2 cellular contexts compared by ENCODE assay signal in the genomic region with DNA sequence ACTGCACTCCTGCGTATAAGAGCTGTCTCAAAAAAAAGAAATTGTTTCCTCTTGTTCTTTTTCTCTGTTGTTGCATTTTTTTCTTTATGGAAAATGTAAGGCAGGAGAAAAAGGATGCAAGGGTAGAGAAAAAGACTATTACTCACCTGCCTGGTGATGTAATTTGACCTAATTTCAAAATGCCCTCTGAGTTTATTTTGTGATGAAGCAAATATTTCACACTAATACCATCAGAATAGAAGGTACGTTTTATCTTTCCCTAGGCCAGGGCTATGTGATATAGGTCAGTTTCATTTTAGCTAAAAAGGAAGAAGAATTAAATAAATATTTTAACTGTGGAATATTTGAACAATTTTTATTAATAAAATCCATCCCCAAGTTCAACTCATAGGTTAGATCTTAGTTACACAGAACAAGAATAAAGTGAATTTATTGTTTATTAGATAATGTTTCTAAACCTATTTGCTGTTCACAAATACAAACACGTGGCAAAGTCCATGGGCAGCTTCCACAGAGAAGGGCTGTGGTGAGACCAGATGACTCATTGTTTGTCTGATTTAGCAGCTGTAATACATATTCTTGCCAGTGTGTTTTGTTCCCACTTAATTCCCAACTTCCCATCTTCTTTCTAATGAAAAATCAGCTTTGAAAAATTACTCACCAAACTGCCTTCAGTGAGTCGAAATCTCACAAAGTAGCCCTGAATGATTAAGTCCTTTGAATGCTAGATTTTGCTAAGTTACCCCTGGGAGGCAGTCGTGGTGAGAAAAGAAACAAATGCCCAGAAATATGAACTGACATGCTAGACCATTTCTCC.
TF ChIP-seq lines count a peak whose summit lies in the region.

No MANE protein-coding gene starts in this region.

TF ChIP-seq in K562, 482 proteins besides CTCF, POLR2A, EP300 and RAD21 (continues in another document):
- peak; percentile 94 for TF ChIP-seq FOSL1 (tag; conservative IDR thresholded peaks at IDR 0.05)
- TF ChIP-seq MNT (conservative IDR thresholded peaks at IDR 0.05) = peak in 1 of 2 experiments; percentile 40; a peak in 1 of 4 replicates
- TF ChIP-seq, protein P1, sequence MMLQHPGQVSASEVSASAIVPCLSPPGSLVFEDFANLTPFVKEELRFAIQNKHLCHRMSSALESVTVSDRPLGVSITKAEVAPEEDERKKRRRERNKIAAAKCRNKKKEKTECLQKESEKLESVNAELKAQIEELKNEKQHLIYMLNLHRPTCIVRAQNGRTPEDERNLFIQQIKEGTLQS (IDR thresholded peaks at IDR 0.05) = peak; percentile 74
- TF ChIP-seq, protein P1 (CRISPR knock-in tag; conservative IDR thresholded peaks at IDR 0.05) = no peak
- TF ChIP-seq, protein P2, sequence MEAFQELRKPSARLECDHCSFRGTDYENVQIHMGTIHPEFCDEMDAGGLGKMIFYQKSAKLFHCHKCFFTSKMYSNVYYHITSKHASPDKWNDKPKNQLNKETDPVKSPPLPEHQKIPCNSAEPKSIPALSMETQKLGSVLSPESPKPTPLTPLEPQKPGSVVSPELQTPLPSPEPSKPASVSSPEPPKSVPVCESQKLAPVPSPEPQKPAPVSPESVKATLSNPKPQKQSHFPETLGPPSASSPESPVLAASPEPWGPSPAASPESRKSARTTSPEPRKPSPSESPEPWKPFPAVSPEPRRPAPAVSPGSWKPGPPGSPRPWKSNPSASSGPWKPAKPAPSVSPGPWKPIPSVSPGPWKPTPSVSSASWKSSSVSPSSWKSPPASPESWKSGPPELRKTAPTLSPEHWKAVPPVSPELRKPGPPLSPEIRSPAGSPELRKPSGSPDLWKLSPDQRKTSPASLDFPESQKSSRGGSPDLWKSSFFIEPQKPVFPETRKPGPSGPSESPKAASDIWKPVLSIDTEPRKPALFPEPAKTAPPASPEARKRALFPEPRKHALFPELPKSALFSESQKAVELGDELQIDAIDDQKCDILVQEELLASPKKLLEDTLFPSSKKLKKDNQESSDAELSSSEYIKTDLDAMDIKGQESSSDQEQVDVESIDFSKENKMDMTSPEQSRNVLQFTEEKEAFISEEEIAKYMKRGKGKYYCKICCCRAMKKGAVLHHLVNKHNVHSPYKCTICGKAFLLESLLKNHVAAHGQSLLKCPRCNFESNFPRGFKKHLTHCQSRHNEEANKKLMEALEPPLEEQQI (IDR thresholded peaks at IDR 0.05) = no peak
- TF ChIP-seq, protein P3, sequence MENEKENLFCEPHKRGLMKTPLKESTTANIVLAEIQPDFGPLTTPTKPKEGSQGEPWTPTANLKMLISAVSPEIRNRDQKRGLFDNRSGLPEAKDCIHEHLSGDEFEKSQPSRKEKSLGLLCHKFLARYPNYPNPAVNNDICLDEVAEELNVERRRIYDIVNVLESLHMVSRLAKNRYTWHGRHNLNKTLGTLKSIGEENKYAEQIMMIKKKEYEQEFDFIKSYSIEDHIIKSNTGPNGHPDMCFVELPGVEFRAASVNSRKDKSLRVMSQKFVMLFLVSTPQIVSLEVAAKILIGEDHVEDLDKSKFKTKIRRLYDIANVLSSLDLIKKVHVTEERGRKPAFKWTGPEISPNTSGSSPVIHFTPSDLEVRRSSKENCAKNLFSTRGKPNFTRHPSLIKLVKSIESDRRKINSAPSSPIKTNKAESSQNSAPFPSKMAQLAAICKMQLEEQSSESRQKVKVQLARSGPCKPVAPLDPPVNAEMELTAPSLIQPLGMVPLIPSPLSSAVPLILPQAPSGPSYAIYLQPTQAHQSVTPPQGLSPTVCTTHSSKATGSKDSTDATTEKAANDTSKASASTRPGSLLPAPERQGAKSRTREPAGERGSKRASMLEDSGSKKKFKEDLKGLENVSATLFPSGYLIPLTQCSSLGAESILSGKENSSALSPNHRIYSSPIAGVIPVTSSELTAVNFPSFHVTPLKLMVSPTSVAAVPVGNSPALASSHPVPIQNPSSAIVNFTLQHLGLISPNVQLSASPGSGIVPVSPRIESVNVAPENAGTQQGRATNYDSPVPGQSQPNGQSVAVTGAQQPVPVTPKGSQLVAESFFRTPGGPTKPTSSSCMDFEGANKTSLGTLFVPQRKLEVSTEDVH (IDR thresholded peaks at IDR 0.05; ENCODE audit: low read depth, partially characterized antibody) = no peak
- TF ChIP-seq JUND (IDR thresholded peaks at IDR 0.05; ENCODE audit: borderline replicate concordance, low read depth, low read length) = peak; percentile 61; the same call in 1 of the 2 replicates
- TF ChIP-seq JUND (tag; IDR thresholded peaks at IDR 0.05; ENCODE audit: borderline replicate concordance, low read depth, low read length) = peak; percentile 81; the same call in 2 of the 3 replicates

TF ChIP-seq in HepG2, 621 proteins besides CTCF, POLR2A, EP300 and RAD21 (continues in another document):
- TF ChIP-seq FOXA3 (CRISPR knock-in tag; IDR thresholded peaks at IDR 0.05) (0 out of 2 replicates have a peak, but pooled peaks have one; percentile 14), FOSL2 (CRISPR knock-in tag; IDR thresholded peaks at IDR 0.05) (peak; percentile 95), STAG1 (CRISPR knock-in tag; IDR thresholded peaks at IDR 0.05) (no peak), KLF6 (CRISPR knock-in tag; IDR thresholded peaks at IDR 0.05) (0 out of 2 replicates have a peak, but pooled peaks have one; percentile 8), JUNB (CRISPR knock-in tag; IDR thresholded peaks at IDR 0.05; ENCODE audit: borderline replicate concordance) (peak; percentile 41; the same call in 1 of the 2 replicates), SAP130 (CRISPR knock-in tag; IDR thresholded peaks at IDR 0.05; ENCODE audit: low read depth) (peak; percentile 5; the same call in 1 of the 2 replicates), ZSCAN12 (CRISPR knock-in tag; IDR thresholded peaks at IDR 0.05) (no peak), AHDC1 (CRISPR knock-in tag; IDR thresholded peaks at IDR 0.05; ENCODE audit: borderline replicate concordance) (peak; percentile 76; the same call in 1 of the 2 replicates), PHB2 (IDR thresholded peaks at IDR 0.05; ENCODE audit: partially characterized antibody) (no peak), SOX6 (IDR thresholded peaks at IDR 0.05) (no peak), SOX6 (CRISPR knock-in tag; IDR thresholded peaks at IDR 0.05) (peak; percentile 39; the same call in 1 of the 2 replicates), DPF2 (CRISPR knock-in tag; IDR thresholded peaks at IDR 0.05; ENCODE audit: borderline replicate concordance, low read depth) (0 out of 2 replicates have a peak, but pooled peaks have one; percentile 17), GATAD2A (CRISPR knock-in tag; IDR thresholded peaks at IDR 0.05) (0 out of 2 replicates have a peak, but pooled peaks have one; percentile 18), FOSL1 (CRISPR knock-in tag; IDR thresholded peaks at IDR 0.05; ENCODE audit: borderline replicate concordance) (peak; percentile 64; the same call in 1 of the 2 replicates), NFE2L2 (IDR thresholded peaks at IDR 0.05; ENCODE audit: low read length) (peak; percentile 40; the same call in 1 of the 2 replicates), CEBPB (IDR thresholded peaks at IDR 0.05; ENCODE audit: borderline replicate concordance, low read depth, low read length) (peak; percentile 36; the same call in 1 of the 2 replicates), KLF11 (CRISPR knock-in tag; IDR thresholded peaks at IDR 0.05) (no peak), TARDBP (CRISPR knock-in tag; IDR thresholded peaks at IDR 0.05) (no peak), ZNF280D (CRISPR knock-in tag; IDR thresholded peaks at IDR 0.05) (no peak), HNF4A (CRISPR knock-in tag; IDR thresholded peaks at IDR 0.05) (peak; percentile 20; the same call in 1 of the 2 replicates)
- TF ChIP-seq, protein P4, sequence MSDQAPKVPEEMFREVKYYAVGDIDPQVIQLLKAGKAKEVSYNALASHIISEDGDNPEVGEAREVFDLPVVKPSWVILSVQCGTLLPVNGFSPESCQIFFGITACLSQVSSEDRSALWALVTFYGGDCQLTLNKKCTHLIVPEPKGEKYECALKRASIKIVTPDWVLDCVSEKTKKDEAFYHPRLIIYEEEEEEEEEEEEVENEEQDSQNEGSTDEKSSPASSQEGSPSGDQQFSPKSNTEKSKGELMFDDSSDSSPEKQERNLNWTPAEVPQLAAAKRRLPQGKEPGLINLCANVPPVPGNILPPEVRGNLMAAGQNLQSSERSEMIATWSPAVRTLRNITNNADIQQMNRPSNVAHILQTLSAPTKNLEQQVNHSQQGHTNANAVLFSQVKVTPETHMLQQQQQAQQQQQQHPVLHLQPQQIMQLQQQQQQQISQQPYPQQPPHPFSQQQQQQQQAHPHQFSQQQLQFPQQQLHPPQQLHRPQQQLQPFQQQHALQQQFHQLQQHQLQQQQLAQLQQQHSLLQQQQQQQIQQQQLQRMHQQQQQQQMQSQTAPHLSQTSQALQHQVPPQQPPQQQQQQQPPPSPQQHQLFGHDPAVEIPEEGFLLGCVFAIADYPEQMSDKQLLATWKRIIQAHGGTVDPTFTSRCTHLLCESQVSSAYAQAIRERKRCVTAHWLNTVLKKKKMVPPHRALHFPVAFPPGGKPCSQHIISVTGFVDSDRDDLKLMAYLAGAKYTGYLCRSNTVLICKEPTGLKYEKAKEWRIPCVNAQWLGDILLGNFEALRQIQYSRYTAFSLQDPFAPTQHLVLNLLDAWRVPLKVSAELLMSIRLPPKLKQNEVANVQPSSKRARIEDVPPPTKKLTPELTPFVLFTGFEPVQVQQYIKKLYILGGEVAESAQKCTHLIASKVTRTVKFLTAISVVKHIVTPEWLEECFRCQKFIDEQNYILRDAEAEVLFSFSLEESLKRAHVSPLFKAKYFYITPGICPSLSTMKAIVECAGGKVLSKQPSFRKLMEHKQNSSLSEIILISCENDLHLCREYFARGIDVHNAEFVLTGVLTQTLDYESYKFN (CRISPR knock-in tag; conservative IDR thresholded peaks at IDR 0.05) = 0 out of 2 replicates have a peak, but pooled peaks have one; percentile 27
- TF ChIP-seq, protein P5, sequence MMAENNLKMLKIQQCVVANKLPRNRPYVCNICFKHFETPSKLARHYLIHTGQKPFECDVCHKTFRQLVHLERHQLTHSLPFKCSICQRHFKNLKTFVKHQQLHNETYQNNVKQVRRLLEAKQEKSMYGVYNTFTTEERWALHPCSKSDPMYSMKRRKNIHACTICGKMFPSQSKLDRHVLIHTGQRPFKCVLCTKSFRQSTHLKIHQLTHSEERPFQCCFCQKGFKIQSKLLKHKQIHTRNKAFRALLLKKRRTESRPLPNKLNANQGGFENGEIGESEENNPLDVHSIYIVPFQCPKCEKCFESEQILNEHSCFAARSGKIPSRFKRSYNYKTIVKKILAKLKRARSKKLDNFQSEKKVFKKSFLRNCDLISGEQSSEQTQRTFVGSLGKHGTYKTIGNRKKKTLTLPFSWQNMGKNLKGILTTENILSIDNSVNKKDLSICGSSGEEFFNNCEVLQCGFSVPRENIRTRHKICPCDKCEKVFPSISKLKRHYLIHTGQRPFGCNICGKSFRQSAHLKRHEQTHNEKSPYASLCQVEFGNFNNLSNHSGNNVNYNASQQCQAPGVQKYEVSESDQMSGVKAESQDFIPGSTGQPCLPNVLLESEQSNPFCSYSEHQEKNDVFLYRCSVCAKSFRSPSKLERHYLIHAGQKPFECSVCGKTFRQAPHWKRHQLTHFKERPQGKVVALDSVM (CRISPR knock-in tag; IDR thresholded peaks at IDR 0.05) = no peak
